1 cellular context compared by ENCODE assay signal in the genomic region with DNA sequence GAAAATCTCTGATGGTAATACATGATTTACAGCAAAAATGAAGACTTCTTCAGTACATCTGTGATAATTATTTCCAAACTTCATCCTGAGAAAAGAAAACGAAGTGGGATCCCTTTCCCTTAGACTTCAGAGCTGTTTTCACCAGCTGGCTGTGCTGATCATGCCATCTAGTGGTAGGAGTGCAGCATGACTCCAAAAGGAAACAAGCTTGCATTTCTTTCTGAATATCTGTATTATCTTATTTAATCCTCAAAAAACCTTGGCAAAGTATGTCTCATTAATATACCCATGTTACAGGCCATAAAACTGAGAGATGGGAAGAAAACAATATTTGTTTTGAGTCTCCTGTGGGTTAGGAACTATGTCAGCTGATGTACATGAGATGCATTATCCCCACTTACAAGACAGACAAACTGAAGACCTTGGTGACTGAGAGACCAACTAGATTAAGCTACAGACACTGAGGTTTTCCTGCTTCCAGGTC.
TF ChIP-seq lines count a peak whose summit lies in the region.

No MANE protein-coding gene starts in this region.

TF ChIP-seq in H1, 55 proteins besides CTCF, POLR2A, EP300 and RAD21:
- TF ChIP-seq POU5F1 (IDR thresholded peaks at IDR 0.05; ENCODE audit: low read depth, low read length), result no peak
- no peak for TF ChIP-seq KDM4A (IDR thresholded peaks at IDR 0.05; ENCODE audit: low read depth, low read length, severe bottlenecking)
- no peak for TF ChIP-seq EGR1 (IDR thresholded peaks at IDR 0.05; ENCODE audit: borderline replicate concordance, low read depth, low read length)
- peak; percentile 83 for TF ChIP-seq TEAD4 (IDR thresholded peaks at IDR 0.05; ENCODE audit: low read depth, low read length)
- no peak for TF ChIP-seq GABPA (IDR thresholded peaks at IDR 0.05; ENCODE audit: borderline replicate concordance, insufficient read depth, low read length)
